ENCODE assay signal across 1 cellular context in genomic region chr3:129596194-129597086, GRCh38.
TF ChIP-seq lines count a peak whose summit lies in the region.

No MANE protein-coding gene starts in this region.

TF ChIP-seq in K562, 482 proteins besides CTCF, POLR2A, EP300 and RAD21 (continued from another document):
- TF ChIP-seq, protein P1, sequence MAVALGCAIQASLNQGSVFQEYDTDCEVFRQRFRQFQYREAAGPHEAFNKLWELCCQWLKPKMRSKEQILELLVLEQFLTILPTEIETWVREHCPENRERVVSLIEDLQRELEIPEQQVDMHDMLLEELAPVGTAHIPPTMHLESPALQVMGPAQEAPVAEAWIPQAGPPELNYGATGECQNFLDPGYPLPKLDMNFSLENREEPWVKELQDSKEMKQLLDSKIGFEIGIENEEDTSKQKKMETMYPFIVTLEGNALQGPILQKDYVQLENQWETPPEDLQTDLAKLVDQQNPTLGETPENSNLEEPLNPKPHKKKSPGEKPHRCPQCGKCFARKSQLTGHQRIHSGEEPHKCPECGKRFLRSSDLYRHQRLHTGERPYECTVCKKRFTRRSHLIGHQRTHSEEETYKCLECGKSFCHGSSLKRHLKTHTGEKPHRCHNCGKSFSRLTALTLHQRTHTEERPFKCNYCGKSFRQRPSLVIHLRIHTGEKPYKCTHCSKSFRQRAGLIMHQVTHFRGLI (CRISPR knock-in tag; IDR thresholded peaks at IDR 0.05): no peak
- TF ChIP-seq ZNF766 (CRISPR knock-in tag; conservative IDR thresholded peaks at IDR 0.05): no peak
- TF ChIP-seq, protein P2, sequence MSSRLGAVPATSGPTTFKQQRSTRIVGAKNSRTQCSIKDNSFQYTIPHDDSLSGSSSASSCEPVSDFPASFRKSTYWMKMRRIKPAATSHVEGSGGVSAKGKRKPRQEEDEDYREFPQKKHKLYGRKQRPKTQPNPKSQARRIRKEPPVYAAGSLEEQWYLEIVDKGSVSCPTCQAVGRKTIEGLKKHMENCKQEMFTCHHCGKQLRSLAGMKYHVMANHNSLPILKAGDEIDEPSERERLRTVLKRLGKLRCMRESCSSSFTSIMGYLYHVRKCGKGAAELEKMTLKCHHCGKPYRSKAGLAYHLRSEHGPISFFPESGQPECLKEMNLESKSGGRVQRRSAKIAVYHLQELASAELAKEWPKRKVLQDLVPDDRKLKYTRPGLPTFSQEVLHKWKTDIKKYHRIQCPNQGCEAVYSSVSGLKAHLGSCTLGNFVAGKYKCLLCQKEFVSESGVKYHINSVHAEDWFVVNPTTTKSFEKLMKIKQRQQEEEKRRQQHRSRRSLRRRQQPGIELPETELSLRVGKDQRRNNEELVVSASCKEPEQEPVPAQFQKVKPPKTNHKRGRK (tag; IDR thresholded peaks at IDR 0.05): no peak
- no peak for TF ChIP-seq MTA1 (IDR thresholded peaks at IDR 0.05; ENCODE audit: borderline replicate concordance)
- TF ChIP-seq ADNP (tag; IDR thresholded peaks at IDR 0.05): peak; percentile 61; the same call in 1 of the 2 replicates
- no peak for TF ChIP-seq HMGN3 (IDR thresholded peaks at IDR 0.05; ENCODE audit: borderline replicate concordance, extremely low read depth, insufficient read length, low read depth, low read length)
- TF ChIP-seq CEBPG (CRISPR knock-in tag; IDR thresholded peaks at IDR 0.05): peak; percentile 56
- peak; percentile 26 to 56; a peak in 2 of 4 replicates for TF ChIP-seq CEBPG (tag; conservative IDR thresholded peaks at IDR 0.05 in 1 of 2, IDR thresholded peaks at IDR 0.05 in 1 of 2)
- TF ChIP-seq ZNF655 (CRISPR knock-in tag; IDR thresholded peaks at IDR 0.05): no peak
- no peak for TF ChIP-seq ZNF212 (CRISPR knock-in tag; IDR thresholded peaks at IDR 0.05)
- TF ChIP-seq ETS2 (tag; IDR thresholded peaks at IDR 0.05; ENCODE audit: borderline replicate concordance, poor library complexity, severe bottlenecking): no peak
TF ChIP-seq in K562: peak in this region for 13.
